Comparison of ENCODE assay signal across 31 cellular contexts in the genomic region with DNA sequence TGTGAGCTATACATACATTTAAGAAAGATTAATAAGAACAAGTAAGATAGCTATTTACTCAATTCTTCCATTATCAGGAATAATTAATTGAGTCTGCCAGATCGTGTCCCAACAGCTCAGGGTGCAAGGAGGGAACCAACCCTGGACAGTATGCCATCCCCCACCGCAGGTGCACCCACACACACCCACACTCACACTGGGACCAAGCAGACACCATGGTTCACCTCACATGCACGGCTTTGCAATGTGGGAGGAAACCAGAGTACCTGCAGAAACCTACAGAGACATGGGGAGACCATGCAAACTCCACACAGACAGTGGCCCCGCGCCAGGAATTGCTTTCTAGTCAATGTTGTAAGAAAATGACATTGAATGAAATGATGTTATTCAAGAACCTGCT. TPM values are rescaled to one million over a fixed set of nuclear protein-coding genes. Genes with fewer than 3 reads are reported as not detected.
"Had no signal": no experiment of that assay in that cellular context is flagged by ENCODE, and none has a peak within 500 bp of the region (broad histone marks: within the 10 kb centered on the region; RNA-seq: fewer than 3 reads in every experiment).

No MANE protein-coding gene starts in this region.

- H3K27ac ChIP-seq: neural progenitor cell, neutrophil, ovary, parathyroid adenoma, psoas muscle, right lobe of liver, skin epidermis, spleen, suprapubic skin, testis, transverse colon, upper lobe of right lung, uterus had no signal

- H3K4me2 ChIP-seq: neural progenitor cell, smooth muscle cell had no signal

- H3K9ac ChIP-seq: neural progenitor cell, parathyroid adenoma had no signal

- H3K27me3 ChIP-seq: neural progenitor cell, ovary, right lobe of liver, suprapubic skin, testis, tibial artery, transverse colon, upper lobe of right lung, uterus had no signal

- H2AFZ ChIP-seq: neural progenitor cell, parathyroid adenoma had no signal

- H3K4me3 ChIP-seq: neural progenitor cell, ovary, psoas muscle, right lobe of liver, skin epidermis, smooth muscle cell, spleen, suprapubic skin, testis, tibial artery, transverse colon, upper lobe of right lung, uterus had no signal

- DNase-seq: naive B cell; naive thymus-derived CD8-positive, alpha-beta T cell; occipital lobe; ovary; posterior cingulate gyrus; psoas muscle; right cardiac atrium; right lobe of liver; spleen; stimulated activated CD4-positive, alpha-beta T cell treated with anti-CD3 and anti-CD28 coated beads, Interleukin-12 subunit alpha, Interleukin-12 subunit beta, amount 100 ng/mL, for 4 hours; stimulated activated CD4-positive, alpha-beta T cell treated with anti-CD3 and anti-CD28 coated beads, Interleukin-1b, Interleukin-23, amount 100 ng/mL, for 48 hours; stimulated activated CD4-positive, alpha-beta T cell treated with anti-CD3 and anti-CD28 coated beads, Interleukin-4, amount 100 ng/mL, for 1 hour; stimulated activated CD4-positive, alpha-beta T cell treated with anti-CD3 and anti-CD28 coated beads, Interleukin-4, amount 100 ng/mL, for 4 hours; stimulated activated CD8-positive, alpha-beta memory T cell treated with anti-CD3 and anti-CD28 coated beads, Interleukin-4, amount 100 ng/mL, for 48 hours; stimulated activated naive CD4-positive, alpha-beta T cell; stimulated activated naive CD8-positive, alpha-beta T cell treated with anti-CD3 and anti-CD28 coated beads, Interleukin-15, amount 100 ng/mL, for 72 hours; stimulated activated naive CD8-positive, alpha-beta T cell treated with anti-CD3 and anti-CD28 coated beads, Interleukin-15, Interleukin-2, amounts not matched to agents 100 U/mL and 50 U/mL, for 24 hours; substantia nigra; testis; tibial artery; transverse colon; upper lobe of right lung; uterus had no signal

- H3K4me1 ChIP-seq: spleen, uterus had no signal

- H3K36me3 ChIP-seq: neural progenitor cell, neutrophil, ovary, right lobe of liver, spleen, suprapubic skin, tibial artery, transverse colon, upper lobe of right lung, uterus had no signal

- H3K9me3 ChIP-seq: neutrophil, ovary, psoas muscle, right lobe of liver, suprapubic skin, testis, tibial artery, transverse colon, upper lobe of right lung, uterus had no signal

- ATAC-seq: naive thymus-derived CD8-positive, alpha-beta T cell; natural killer cell treated with Interleukin-12 subunit alpha and Interleukin-12 subunit beta and Interleukin-15 and Interleukin-18, amount 100 ng/mL, for 72 hours; psoas muscle; right cardiac atrium; right lobe of liver; stimulated activated memory B cell treated with anti-CD40 and anti-IgM and Interleukin-4, amounts not matched to agents 10 μg/mL and 1 μg/mL and 100 μg/mL, for 72 hours; stimulated activated naive CD8-positive, alpha-beta T cell treated with anti-CD3 and anti-CD28 coated beads, Interleukin-15, amount 100 ng/mL, for 72 hours; stimulated activated naive CD8-positive, alpha-beta T cell treated with anti-CD3 and anti-CD28 coated beads, Interleukin-15, Interleukin-2, amounts not matched to agents 100 U/mL and 50 U/mL, for 24 hours; upper lobe of right lung had no signal

RNA-seq across cellular contexts. Expression of a gene that starts 20.0 kb away (rescaled TPM):
- total RNA-seq: naive thymus-derived CD8-positive, alpha-beta T cell had no signal
- polyA plus RNA-seq: naive thymus-derived CD8-positive, alpha-beta T cell had no signal
